Comparison of ENCODE assay signal across 1 cellular context in genomic region chr14:75283884-75284563, GRCh38.
TF ChIP-seq lines count a peak whose summit lies in the region.

No MANE protein-coding gene starts in this region.

TF ChIP-seq in HepG2, 621 proteins besides CTCF, POLR2A, EP300 and RAD21 (continued from another document and continues in another):
- TF ChIP-seq RNF219 (CRISPR knock-in tag; IDR thresholded peaks at IDR 0.05) (no peak), ZNF362 (CRISPR knock-in tag; IDR thresholded peaks at IDR 0.05; ENCODE audit: borderline replicate concordance) (peak; percentile 70), ZC3H4 (CRISPR knock-in tag; IDR thresholded peaks at IDR 0.05; ENCODE audit: borderline replicate concordance) (no peak), ATF7 (IDR thresholded peaks at IDR 0.05) (no peak), ATF7 (CRISPR knock-in tag; IDR thresholded peaks at IDR 0.05) (no peak), ZMYM3 (CRISPR knock-in tag; IDR thresholded peaks at IDR 0.05) (peak; percentile 69), AHDC1 (CRISPR knock-in tag; IDR thresholded peaks at IDR 0.05; ENCODE audit: borderline replicate concordance) (peak; percentile 23; the same call in 1 of the 2 replicates), PAF1 (CRISPR knock-in tag; IDR thresholded peaks at IDR 0.05) (no peak), GRHL1 (CRISPR knock-in tag; conservative IDR thresholded peaks at IDR 0.05) (no peak), HDAC1 (CRISPR knock-in tag; IDR thresholded peaks at IDR 0.05) (0 out of 2 replicates have a peak, but pooled peaks have one; percentile 19), ZNF256 (CRISPR knock-in tag; conservative IDR thresholded peaks at IDR 0.05) (no peak), HNRNPK (IDR thresholded peaks at IDR 0.05; ENCODE audit: low read depth, low read length, poor library complexity, severe bottlenecking) (no peak), RORA (CRISPR knock-in tag; IDR thresholded peaks at IDR 0.05) (no peak), SNAI1 (CRISPR knock-in tag; IDR thresholded peaks at IDR 0.05; ENCODE audit: borderline replicate concordance) (no peak), NFE2L2 (IDR thresholded peaks at IDR 0.05; ENCODE audit: low read length) (peak; percentile 87), NFYC (CRISPR knock-in tag; IDR thresholded peaks at IDR 0.05) (no peak), ZSCAN12 (CRISPR knock-in tag; IDR thresholded peaks at IDR 0.05) (no peak), ZNF225 (CRISPR knock-in tag; IDR thresholded peaks at IDR 0.05) (no peak), MYC (CRISPR knock-in tag; IDR thresholded peaks at IDR 0.05; ENCODE audit: borderline replicate concordance) (no peak), ZBTB21 (CRISPR knock-in tag; IDR thresholded peaks at IDR 0.05) (no peak), TBL1XR1 (IDR thresholded peaks at IDR 0.05; ENCODE audit: borderline replicate concordance, low read length, partially characterized antibody) (no peak), ZNF577 (CRISPR knock-in tag; IDR thresholded peaks at IDR 0.05; ENCODE audit: borderline replicate concordance, low read depth) (no peak), CEBPB (IDR thresholded peaks at IDR 0.05; ENCODE audit: borderline replicate concordance, low read depth, low read length) (peak; percentile 64; the same call in 1 of the 2 replicates), SMAD3 (CRISPR knock-in tag; IDR thresholded peaks at IDR 0.05) (no peak), RBM22 (optimal IDR thresholded peaks at IDR 0.05; ENCODE audit: low read length) (no peak), TFAP4 (IDR thresholded peaks at IDR 0.05; ENCODE audit: borderline replicate concordance, low read depth) (peak; percentile 58; the same call in 1 of the 2 replicates), MAFF (IDR thresholded peaks at IDR 0.05; ENCODE audit: low read depth, low read length) (0 out of 2 replicates have a peak, but pooled peaks have one; percentile 45), NFIC (IDR thresholded peaks at IDR 0.05; ENCODE audit: low read length) (0 out of 2 replicates have a peak, but pooled peaks have one; percentile 12), TRIM22 (IDR thresholded peaks at IDR 0.05) (no peak), ZNF431 (CRISPR knock-in tag; IDR thresholded peaks at IDR 0.05; ENCODE audit: borderline replicate concordance, low read depth) (no peak), XBP1 (CRISPR knock-in tag; IDR thresholded peaks at IDR 0.05) (no peak), ATF2 (CRISPR knock-in tag; IDR thresholded peaks at IDR 0.05) (no peak), RBM39 (IDR thresholded peaks at IDR 0.05; ENCODE audit: low read depth, low read length, poor library complexity, severe bottlenecking) (no peak), ZNF503 (CRISPR knock-in tag; IDR thresholded peaks at IDR 0.05) (no peak), ZNF326 (CRISPR knock-in tag; IDR thresholded peaks at IDR 0.05; ENCODE audit: borderline replicate concordance) (no peak), KLF15 (CRISPR knock-in tag; IDR thresholded peaks at IDR 0.05; ENCODE audit: borderline replicate concordance) (no peak), ZFX (CRISPR knock-in tag; IDR thresholded peaks at IDR 0.05; ENCODE audit: low read depth) (no peak; the same call in 1 of the 2 replicates), DBP (CRISPR knock-in tag; IDR thresholded peaks at IDR 0.05; ENCODE audit: not compliant biosample characterization) (no peak), SMARCE1 (IDR thresholded peaks at IDR 0.05; ENCODE audit: borderline replicate concordance) (no peak), POGK (CRISPR knock-in tag; conservative IDR thresholded peaks at IDR 0.05) (no peak), ZNF329 (CRISPR knock-in tag; IDR thresholded peaks at IDR 0.05; ENCODE audit: low read depth) (no peak), MEIS1 (CRISPR knock-in tag; IDR thresholded peaks at IDR 0.05; ENCODE audit: borderline replicate concordance) (no peak), NFRKB (IDR thresholded peaks at IDR 0.05) (no peak), GZF1 (CRISPR knock-in tag; IDR thresholded peaks at IDR 0.05) (no peak), HNF4G (IDR thresholded peaks at IDR 0.05; ENCODE audit: borderline replicate concordance, low read depth, low read length) (peak; percentile 22; the same call in 1 of the 2 replicates), HNF4G (CRISPR knock-in tag; IDR thresholded peaks at IDR 0.05; ENCODE audit: borderline replicate concordance, low read depth) (no peak), ZNF530 (CRISPR knock-in tag; IDR thresholded peaks at IDR 0.05; ENCODE audit: low read depth) (no peak)
